36 cellular contexts compared by ENCODE assay signal in the genomic region with DNA sequence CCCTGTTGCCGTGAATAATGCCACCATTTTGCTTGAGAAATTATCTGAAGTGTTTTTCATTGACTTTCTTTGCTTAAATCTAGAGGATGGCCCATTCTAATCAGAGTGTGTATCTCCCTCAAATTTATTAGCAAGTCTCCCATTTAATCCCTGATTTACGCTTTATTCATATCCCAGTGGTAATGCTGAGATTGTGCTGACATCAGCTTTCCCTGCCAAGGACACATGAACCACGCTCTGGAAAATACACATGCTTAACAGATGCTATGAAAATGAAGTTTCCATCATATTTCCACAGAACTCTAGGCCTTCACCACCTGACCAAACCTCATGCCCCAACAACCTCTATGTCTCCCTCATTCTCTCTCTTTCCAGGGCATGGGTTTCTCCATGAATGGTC.
"Had no signal": no experiment of that assay in that cellular context is flagged by ENCODE, and none has a peak within 500 bp of the region (broad histone marks: within the 10 kb centered on the region; RNA-seq: fewer than 3 reads in every experiment).

No MANE protein-coding gene starts in this region.

- H3K27me3 ChIP-seq: MG63 had no signal

- DNase-seq: Kasumi-1, MG63, MM.1S, MV-4-11, NCI-H1048, NCI-H1092, NCI-H1092 treated with DMSO at 0.1 percent for 48 hours, NCI-H1105, NCI-H1105 treated with DMSO at 0.1 percent for 48 hours, NCI-H1417, NCI-H1417 treated with DMSO at 0.1 percent for 48 hours, NCI-H1436, NCI-H1436 treated with DMSO at 0.1 percent for 48 hours, NCI-H146, NCI-H1694, NCI-H1694 treated with DMSO at 0.1 percent for 48 hours, NCI-H187, NCI-H187 treated with DMSO at 0.1 percent for 48 hours, NCI-H1930, NCI-H2029, NCI-H2029 treated with DMSO at 0.1 percent for 48 hours, NCI-H2081, NCI-H2081 treated with DMSO at 0.1 percent for 48 hours, NCI-H2107, NCI-H2171, NCI-H2171 treated with DMSO at 0.1 percent for 48 hours, NCI-H2227 treated with DMSO at 0.1 percent for 48 hours, NCI-H226, NCI-H345, NCI-H446, NCI-H446 treated with DMSO at 0.1 percent for 48 hours, NCI-H510A, NCI-H510A treated with DMSO at 0.1 percent for 48 hours, NCI-H524, NCI-H524 treated with DMSO at 0.1 percent for 48 hours, NCI-H526 had no signal

- H3K4me3 ChIP-seq: MG63 had no signal

- H3K36me3 ChIP-seq: MG63 had no signal
